In the genomic region with DNA sequence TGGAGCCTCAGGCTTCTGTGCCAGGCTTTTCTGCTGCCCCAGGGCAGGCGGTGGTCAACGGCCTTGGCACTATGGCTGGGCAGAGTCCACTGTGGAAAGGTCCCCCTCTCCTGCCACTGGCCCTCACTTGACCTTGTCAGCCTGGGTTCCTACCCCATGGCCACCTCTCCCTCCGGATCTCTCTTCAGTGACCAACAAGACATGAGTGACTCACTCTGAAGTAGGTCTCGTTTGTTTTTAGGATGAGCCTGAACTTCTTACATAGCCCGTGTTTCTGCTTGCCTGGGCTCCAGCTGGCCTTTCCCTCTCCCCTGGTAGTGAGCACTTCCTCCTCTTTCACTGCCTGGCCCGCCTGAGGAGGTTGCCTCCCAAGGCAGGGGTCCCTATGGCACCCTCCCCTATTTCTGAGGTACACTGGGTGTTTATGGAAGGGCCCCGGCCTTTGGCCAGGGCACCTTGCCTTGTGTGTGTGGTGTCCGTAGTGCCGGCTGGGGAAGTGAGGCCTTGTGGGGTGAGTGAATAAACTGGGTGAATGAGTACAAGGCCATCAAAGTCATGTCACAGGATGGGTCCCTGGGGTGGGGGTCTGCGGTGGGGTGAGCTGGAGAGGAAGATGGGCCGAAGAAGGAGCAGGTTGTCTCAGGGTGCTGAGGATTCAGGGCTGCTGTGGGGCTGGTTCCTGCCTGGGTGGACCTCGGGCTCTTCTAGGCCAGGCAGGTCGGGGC, we compare ENCODE assay signal across 2 cellular contexts.
TF ChIP-seq lines count a peak whose summit lies in the region.

No MANE protein-coding gene starts in this region.

TF ChIP-seq in SK-N-SH, 30 proteins besides CTCF, POLR2A, EP300 and RAD21 (continued from another document):
- TF ChIP-seq TAF1 (IDR thresholded peaks at IDR 0.05; ENCODE audit: borderline replicate concordance, low read depth, low read length) (no peak), SIN3A (IDR thresholded peaks at IDR 0.05; ENCODE audit: borderline replicate concordance, low read depth, low read length) (no peak), USF2 (IDR thresholded peaks at IDR 0.05; ENCODE audit: borderline replicate concordance, low read depth, low read length) (no peak), FOXM1 (IDR thresholded peaks at IDR 0.05; ENCODE audit: low read depth) (no peak)

TF ChIP-seq in SK-N-SH treated with all-trans-retinoic acid at 6 μM for 48 hours, 23 proteins besides CTCF, POLR2A, EP300 and RAD21:
- TF ChIP-seq, protein P1, sequence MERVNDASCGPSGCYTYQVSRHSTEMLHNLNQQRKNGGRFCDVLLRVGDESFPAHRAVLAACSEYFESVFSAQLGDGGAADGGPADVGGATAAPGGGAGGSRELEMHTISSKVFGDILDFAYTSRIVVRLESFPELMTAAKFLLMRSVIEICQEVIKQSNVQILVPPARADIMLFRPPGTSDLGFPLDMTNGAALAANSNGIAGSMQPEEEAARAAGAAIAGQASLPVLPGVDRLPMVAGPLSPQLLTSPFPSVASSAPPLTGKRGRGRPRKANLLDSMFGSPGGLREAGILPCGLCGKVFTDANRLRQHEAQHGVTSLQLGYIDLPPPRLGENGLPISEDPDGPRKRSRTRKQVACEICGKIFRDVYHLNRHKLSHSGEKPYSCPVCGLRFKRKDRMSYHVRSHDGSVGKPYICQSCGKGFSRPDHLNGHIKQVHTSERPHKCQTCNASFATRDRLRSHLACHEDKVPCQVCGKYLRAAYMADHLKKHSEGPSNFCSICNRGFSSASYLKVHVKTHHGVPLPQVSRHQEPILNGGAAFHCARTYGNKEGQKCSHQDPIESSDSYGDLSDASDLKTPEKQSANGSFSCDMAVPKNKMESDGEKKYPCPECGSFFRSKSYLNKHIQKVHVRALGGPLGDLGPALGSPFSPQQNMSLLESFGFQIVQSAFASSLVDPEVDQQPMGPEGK (CRISPR knock-in tag; IDR thresholded peaks at IDR 0.05; ENCODE audit: borderline replicate concordance) = no peak
- TF ChIP-seq POU6F1 (CRISPR knock-in tag; IDR thresholded peaks at IDR 0.05; ENCODE audit: borderline replicate concordance, low read depth) (no peak), GLIS3 (CRISPR knock-in tag; IDR thresholded peaks at IDR 0.05) (no peak), CREB5 (CRISPR knock-in tag; IDR thresholded peaks at IDR 0.05; ENCODE audit: low read depth) (no peak), ZNF8 (CRISPR knock-in tag; IDR thresholded peaks at IDR 0.05) (no peak), OSR1 (CRISPR knock-in tag; IDR thresholded peaks at IDR 0.05) (no peak)
